ENCODE assay signal across 1 cellular context in genomic region chr2:112138143-112139032, GRCh38.
A peak's percentile ranks its signal among the peaks of the same experiment; 100 is the strongest.
TF ChIP-seq lines count a peak whose summit lies in the region.

A gene with protein sequence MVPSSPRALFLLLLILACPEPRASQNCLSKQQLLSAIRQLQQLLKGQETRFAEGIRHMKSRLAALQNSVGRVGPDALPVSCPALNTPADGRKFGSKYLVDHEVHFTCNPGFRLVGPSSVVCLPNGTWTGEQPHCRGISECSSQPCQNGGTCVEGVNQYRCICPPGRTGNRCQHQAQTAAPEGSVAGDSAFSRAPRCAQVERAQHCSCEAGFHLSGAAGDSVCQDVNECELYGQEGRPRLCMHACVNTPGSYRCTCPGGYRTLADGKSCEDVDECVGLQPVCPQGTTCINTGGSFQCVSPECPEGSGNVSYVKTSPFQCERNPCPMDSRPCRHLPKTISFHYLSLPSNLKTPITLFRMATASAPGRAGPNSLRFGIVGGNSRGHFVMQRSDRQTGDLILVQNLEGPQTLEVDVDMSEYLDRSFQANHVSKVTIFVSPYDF (plus strand): TSS chr2:112138385. CDS start chr2:112138656, 271 bp downstream.

TF ChIP-seq in HepG2, 621 proteins besides CTCF, POLR2A, EP300 and RAD21 (continued from another document and continues in another):
- TF ChIP-seq ERF (CRISPR knock-in tag; IDR thresholded peaks at IDR 0.05) (no peak), ZBTB38 (CRISPR knock-in tag; IDR thresholded peaks at IDR 0.05) (0 out of 2 replicates have a peak, but pooled peaks have one; percentile 2), ZNF296 (CRISPR knock-in tag; conservative IDR thresholded peaks at IDR 0.05) (peak; percentile 83; the same call in 1 of the 2 replicates), ATM (IDR thresholded peaks at IDR 0.05; ENCODE audit: borderline replicate concordance) (no peak), CHCHD3 (CRISPR knock-in tag; IDR thresholded peaks at IDR 0.05) (no peak), SAP130 (CRISPR knock-in tag; IDR thresholded peaks at IDR 0.05; ENCODE audit: low read depth) (0 out of 2 replicates have a peak, but pooled peaks have one; percentile 0), FOXC1 (CRISPR knock-in tag; IDR thresholded peaks at IDR 0.05; ENCODE audit: borderline replicate concordance) (no peak), ZNF333 (CRISPR knock-in tag; IDR thresholded peaks at IDR 0.05; ENCODE audit: borderline replicate concordance) (peak; percentile 39; the same call in 1 of the 2 replicates), ZNF629 (CRISPR knock-in tag; conservative IDR thresholded peaks at IDR 0.05) (peak; percentile 81), ETV6 (CRISPR knock-in tag; conservative IDR thresholded peaks at IDR 0.05) (peak; percentile 27; the same call in 1 of the 2 replicates), IKZF4 (CRISPR knock-in tag; IDR thresholded peaks at IDR 0.05; ENCODE audit: borderline replicate concordance, low read depth, not compliant biosample characterization) (peak; percentile 61), TBP (CRISPR knock-in tag; IDR thresholded peaks at IDR 0.05) (no peak), ZFP90 (CRISPR knock-in tag; IDR thresholded peaks at IDR 0.05; ENCODE audit: borderline replicate concordance) (0 out of 2 replicates have a peak, but pooled peaks have one; percentile 25), ARID4A (CRISPR knock-in tag; IDR thresholded peaks at IDR 0.05; ENCODE audit: borderline replicate concordance) (0 out of 2 replicates have a peak, but pooled peaks have one; percentile 0), ZNF557 (CRISPR knock-in tag; IDR thresholded peaks at IDR 0.05) (0 out of 2 replicates have a peak, but pooled peaks have one; percentile 62), ZNF430 (CRISPR knock-in tag; IDR thresholded peaks at IDR 0.05) (no peak; the same call in 1 of the 2 replicates), KDM2A (CRISPR knock-in tag; IDR thresholded peaks at IDR 0.05; ENCODE audit: borderline replicate concordance, low read depth) (peak; percentile 4; the same call in 1 of the 2 replicates), SRY (CRISPR knock-in tag; IDR thresholded peaks at IDR 0.05) (no peak), ZMAT3 (CRISPR knock-in tag; conservative IDR thresholded peaks at IDR 0.05) (no peak), ZNF891 (CRISPR knock-in tag; IDR thresholded peaks at IDR 0.05) (0 out of 2 replicates have a peak, but pooled peaks have one; percentile 37), ZNF776 (CRISPR knock-in tag; IDR thresholded peaks at IDR 0.05) (peak; percentile 67; the same call in 1 of the 2 replicates), EEA1 (CRISPR knock-in tag; IDR thresholded peaks at IDR 0.05; ENCODE audit: borderline replicate concordance) (peak; percentile 53; the same call in 1 of the 2 replicates), YEATS4 (CRISPR knock-in tag; IDR thresholded peaks at IDR 0.05; ENCODE audit: borderline replicate concordance) (peak; percentile 2; the same call in 1 of the 2 replicates), JUND (CRISPR knock-in tag; IDR thresholded peaks at IDR 0.05) (no peak; the same call in 1 of the 2 replicates), ZC3H4 (CRISPR knock-in tag; IDR thresholded peaks at IDR 0.05; ENCODE audit: borderline replicate concordance) (no peak), ZNF547 (CRISPR knock-in tag; IDR thresholded peaks at IDR 0.05) (peak; percentile 36; the same call in 1 of the 2 replicates), ZNF687 (CRISPR knock-in tag; IDR thresholded peaks at IDR 0.05) (peak; percentile 78), ZNF710 (CRISPR knock-in tag; IDR thresholded peaks at IDR 0.05; ENCODE audit: borderline replicate concordance) (no peak), ZNF101 (CRISPR knock-in tag; IDR thresholded peaks at IDR 0.05; ENCODE audit: borderline replicate concordance, low read depth) (no peak), ZNF543 (CRISPR knock-in tag; IDR thresholded peaks at IDR 0.05) (0 out of 2 replicates have a peak, but pooled peaks have one; percentile 54), RBFOX2 (IDR thresholded peaks at IDR 0.05; ENCODE audit: low read depth, low read length) (peak; percentile 58; the same call in 1 of the 2 replicates), HDAC1 (CRISPR knock-in tag; IDR thresholded peaks at IDR 0.05) (peak; percentile 4; the same call in 1 of the 2 replicates), MTF1 (CRISPR knock-in tag; IDR thresholded peaks at IDR 0.05) (no peak), TEAD3 (CRISPR knock-in tag; optimal IDR thresholded peaks at IDR 0.05; ENCODE audit: borderline replicate concordance) (peak; percentile 4), ZNF180 (CRISPR knock-in tag; IDR thresholded peaks at IDR 0.05; ENCODE audit: borderline replicate concordance, low read depth) (no peak), XBP1 (CRISPR knock-in tag; IDR thresholded peaks at IDR 0.05) (no peak), SAFB2 (CRISPR knock-in tag; IDR thresholded peaks at IDR 0.05; ENCODE audit: borderline replicate concordance, low read depth) (0 out of 2 replicates have a peak, but pooled peaks have one; percentile 79), FOXA1 (IDR thresholded peaks at IDR 0.05) (no peak), FOXA1 (CRISPR knock-in tag; IDR thresholded peaks at IDR 0.05) (no peak), ATF5 (CRISPR knock-in tag; IDR thresholded peaks at IDR 0.05; ENCODE audit: low read depth) (0 out of 2 replicates have a peak, but pooled peaks have one; percentile 3), ATF7-NPFF (CRISPR knock-in tag; IDR thresholded peaks at IDR 0.05; ENCODE audit: low read depth) (no peak), ZNF235 (CRISPR knock-in tag; IDR thresholded peaks at IDR 0.05; ENCODE audit: borderline replicate concordance) (peak; percentile 23), GABPB1 (CRISPR knock-in tag; IDR thresholded peaks at IDR 0.05) (peak; percentile 23; the same call in 1 of the 2 replicates)
- TF ChIP-seq, protein P1, sequence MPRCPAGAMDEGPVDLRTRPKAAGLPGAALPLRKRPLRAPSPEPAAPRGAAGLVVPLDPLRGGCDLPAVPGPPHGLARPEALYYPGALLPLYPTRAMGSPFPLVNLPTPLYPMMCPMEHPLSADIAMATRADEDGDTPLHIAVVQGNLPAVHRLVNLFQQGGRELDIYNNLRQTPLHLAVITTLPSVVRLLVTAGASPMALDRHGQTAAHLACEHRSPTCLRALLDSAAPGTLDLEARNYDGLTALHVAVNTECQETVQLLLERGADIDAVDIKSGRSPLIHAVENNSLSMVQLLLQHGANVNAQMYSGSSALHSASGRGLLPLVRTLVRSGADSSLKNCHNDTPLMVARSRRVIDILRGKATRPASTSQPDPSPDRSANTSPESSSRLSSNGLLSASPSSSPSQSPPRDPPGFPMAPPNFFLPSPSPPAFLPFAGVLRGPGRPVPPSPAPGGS (CRISPR knock-in tag; IDR thresholded peaks at IDR 0.05): peak; percentile 80
- TF ChIP-seq, protein P2, sequence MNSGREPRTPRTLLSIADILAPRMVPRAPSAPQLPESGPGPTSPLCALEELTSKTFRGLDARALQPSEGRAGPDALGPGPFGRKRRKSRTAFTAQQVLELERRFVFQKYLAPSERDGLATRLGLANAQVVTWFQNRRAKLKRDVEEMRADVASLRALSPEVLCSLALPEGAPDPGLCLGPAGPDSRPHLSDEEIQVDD (CRISPR knock-in tag; IDR thresholded peaks at IDR 0.05; ENCODE audit: borderline replicate concordance): no peak
- TF ChIP-seq, protein P3, sequence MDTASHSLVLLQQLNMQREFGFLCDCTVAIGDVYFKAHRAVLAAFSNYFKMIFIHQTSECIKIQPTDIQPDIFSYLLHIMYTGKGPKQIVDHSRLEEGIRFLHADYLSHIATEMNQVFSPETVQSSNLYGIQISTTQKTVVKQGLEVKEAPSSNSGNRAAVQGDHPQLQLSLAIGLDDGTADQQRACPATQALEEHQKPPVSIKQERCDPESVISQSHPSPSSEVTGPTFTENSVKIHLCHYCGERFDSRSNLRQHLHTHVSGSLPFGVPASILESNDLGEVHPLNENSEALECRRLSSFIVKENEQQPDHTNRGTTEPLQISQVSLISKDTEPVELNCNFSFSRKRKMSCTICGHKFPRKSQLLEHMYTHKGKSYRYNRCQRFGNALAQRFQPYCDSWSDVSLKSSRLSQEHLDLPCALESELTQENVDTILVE (CRISPR knock-in tag; IDR thresholded peaks at IDR 0.05): no peak
- TF ChIP-seq, protein P4, sequence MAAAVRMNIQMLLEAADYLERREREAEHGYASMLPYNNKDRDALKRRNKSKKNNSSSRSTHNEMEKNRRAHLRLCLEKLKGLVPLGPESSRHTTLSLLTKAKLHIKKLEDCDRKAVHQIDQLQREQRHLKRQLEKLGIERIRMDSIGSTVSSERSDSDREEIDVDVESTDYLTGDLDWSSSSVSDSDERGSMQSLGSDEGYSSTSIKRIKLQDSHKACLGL (CRISPR knock-in tag; IDR thresholded peaks at IDR 0.05): peak; percentile 67; the same call in 1 of the 2 replicates
- TF ChIP-seq, protein P5, sequence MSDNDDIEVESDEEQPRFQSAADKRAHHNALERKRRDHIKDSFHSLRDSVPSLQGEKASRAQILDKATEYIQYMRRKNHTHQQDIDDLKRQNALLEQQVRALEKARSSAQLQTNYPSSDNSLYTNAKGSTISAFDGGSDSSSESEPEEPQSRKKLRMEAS (IDR thresholded peaks at IDR 0.05): 0 out of 2 replicates have a peak, but pooled peaks have one; percentile 38
